8 cellular contexts compared by ENCODE assay signal in the genomic region with DNA sequence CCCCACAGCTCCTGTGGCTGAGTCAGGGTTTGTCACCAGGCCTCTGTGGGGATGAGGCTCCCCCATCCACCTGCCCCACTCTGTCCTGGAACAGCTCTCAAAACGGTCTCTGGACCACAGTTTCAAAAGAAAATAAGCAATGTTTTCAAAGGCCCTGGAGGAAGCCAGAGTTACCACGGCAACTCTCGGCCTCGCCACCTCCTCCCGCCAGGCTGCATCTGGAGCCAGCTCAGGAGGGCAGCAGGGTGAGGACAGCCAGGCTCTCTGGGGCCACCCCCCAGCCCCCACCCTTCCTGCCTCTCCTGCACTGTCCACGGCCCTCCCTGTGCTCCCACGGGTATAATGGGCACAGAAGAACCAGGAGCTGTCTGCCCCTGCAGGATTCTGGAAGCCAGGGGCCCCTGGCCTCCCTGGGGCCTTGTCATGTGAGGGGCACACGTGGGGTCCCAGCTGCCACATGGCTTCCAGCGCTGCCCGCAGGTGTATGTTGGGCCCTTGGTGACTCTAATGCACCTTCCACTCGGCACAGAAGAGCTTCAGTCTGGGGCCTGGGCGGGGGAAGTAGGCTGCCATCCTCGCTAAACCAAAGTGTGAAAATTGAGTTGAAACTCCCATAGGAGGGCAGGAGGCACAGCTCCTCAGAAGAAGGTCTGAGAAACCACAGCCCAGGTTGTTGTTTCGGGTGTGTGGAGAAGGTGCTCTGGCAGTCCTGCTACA. TPM values are rescaled to one million over a fixed set of nuclear protein-coding genes. Genes with fewer than 3 reads are reported as not detected.
A peak's percentile ranks its signal among the peaks of the same experiment; 100 is the strongest.
DNase-seq lines count a peak whose midpoint lies in the region; ATAC-seq and TF ChIP-seq lines count a peak whose summit lies in the region.
"Had no signal": no experiment of that assay in that cellular context is flagged by ENCODE, and none has a peak within 500 bp of the region (broad histone marks: within the 10 kb centered on the region; RNA-seq: fewer than 3 reads in every experiment).

No MANE protein-coding gene starts in this region.

- whole genome bisulfite sequencing in heart right ventricle, 2 donors, result 30 to 38% methylated on average over 14 of the region's 14 CpGs

- no peak overlapping the region for H3K4me3 ChIP-seq in heart right ventricle

- H3K27ac Mint-ChIP-seq in T-cell, result peak overlapping the region; percentile 61 to 65
- H3K27ac Mint-ChIP-seq in stimulated activated naive B cell treated with anti-CD40 and anti-IgM and Interleukin-4, amounts not matched to agents 10 μg/mL and 1 μg/mL and 100 μg/mL, for 72 hours, result peak overlapping the region; percentile 67

- peaks cover 53 to 69% (median 54%) of the 10 kb centered on the region in 3 donors for H3K4me1 Mint-ChIP-seq in T-cell
- H3K4me1 Mint-ChIP-seq in stimulated activated naive B cell treated with anti-CD40 and anti-IgM and Interleukin-4, amounts not matched to agents 10 μg/mL and 1 μg/mL and 100 μg/mL, for 72 hours, result peaks cover 81 to 97% of the 10 kb centered on the region in 2 donors

- DNase-seq in T-cell (peak in 12 of 34 experiments; percentile 24 to 51 (median 36)), heart right ventricle (no peak), NCI-H187 treated with DMSO at 0.1 percent for 48 hours (lab: John Stamatoyannopoulos, UW) (no peak)
- DNase-seq in stimulated activated naive B cell treated with anti-CD40 and anti-IgM and Interleukin-4, amounts not matched to agents 10 μg/mL and 1 μg/mL and 100 μg/mL, for 72 hours, result no peak

- peaks cover 2% of the 10 kb centered on the region for H3K36me3 Mint-ChIP-seq in T-cell
- H3K36me3 Mint-ChIP-seq in stimulated activated naive B cell treated with anti-CD40 and anti-IgM and Interleukin-4, amounts not matched to agents 10 μg/mL and 1 μg/mL and 100 μg/mL, for 72 hours, result peaks cover 7 to 18% of the 10 kb centered on the region in 2 donors

- H3K9me3 Mint-ChIP-seq in T-cell, result no peaks in the 10 kb centered on the region
- no peaks in the 10 kb centered on the region for H3K9me3 Mint-ChIP-seq in stimulated activated naive B cell treated with anti-CD40 and anti-IgM and Interleukin-4, amounts not matched to agents 10 μg/mL and 1 μg/mL and 100 μg/mL, for 72 hours

- CTCF ChIA-PET in T-cell (lab: Charles Lee), result interaction anchor here (0.6 to 2.2 kb wide), 3 partner anchors 10 to 555 kb away, joined by 6 to 8 read pairs (median 6); a partner anchor contains a TSS

- POLR2A ChIA-PET in T-cell (lab: Charles Lee), result interaction anchor here in 1 of 2 donors (0.6 to 1.4 kb wide), 2 partner anchors 10 to 28 kb away, joined by 3 to 5 read pairs; no protein-coding TSS in a partner anchor

- peak; percentile 4 for TF ChIP-seq POLR2A in GM18951 (IDR thresholded peaks at IDR 0.05; ENCODE audit: extremely low read depth, insufficient read depth, insufficient read length)

- peaks cover 0 to 65% (median 7%) of the 10 kb centered on the region in 9 donors for H3K36me3 ChIP-seq in heart right ventricle

- intact Hi-C loops in heart right ventricle (cut with DNase I), result no loop called here

- in situ Hi-C loops in GM18951 (cut with MboI; ENCODE audit: low sequenced_read_pairs, unreplicated experiment), result no loop called here

- peaks cover 67 to 98% (median 88%) of the 10 kb centered on the region in 9 donors for H3K4me1 ChIP-seq in heart right ventricle

- H3K4me3 Mint-ChIP-seq in T-cell, result peak overlapping the region in 1 of 3 donors; percentile 12
- H3K4me3 Mint-ChIP-seq in stimulated activated naive B cell treated with anti-CD40 and anti-IgM and Interleukin-4, amounts not matched to agents 10 μg/mL and 1 μg/mL and 100 μg/mL, for 72 hours, result peak overlapping the region; percentile 19 to 21

- H3K27me3 Mint-ChIP-seq in T-cell, result no peaks in the 10 kb centered on the region
- no peaks in the 10 kb centered on the region for H3K27me3 Mint-ChIP-seq in stimulated activated naive B cell treated with anti-CD40 and anti-IgM and Interleukin-4, amounts not matched to agents 10 μg/mL and 1 μg/mL and 100 μg/mL, for 72 hours

- peak in 2 of 4 experiments; percentile 18 to 54 for ATAC-seq in T-cell (replicated peaks in 1 of 4)
- no peak for ATAC-seq in heart right ventricle
- peak in 1 of 2 donors; percentile 5 for ATAC-seq in stimulated activated naive B cell treated with anti-CD40 and anti-IgM and Interleukin-4, amounts not matched to agents 10 μg/mL and 1 μg/mL and 100 μg/mL, for 72 hours (replicated peaks)
- no peak for ATAC-seq in HG03139 (IDR thresholded peaks at IDR 0.05; ENCODE audit: unreplicated experiment)
- ATAC-seq in GM18519 (IDR thresholded peaks at IDR 0.05; ENCODE audit: low FRiP score, unreplicated experiment), result no peak

- H3K9me3 ChIP-seq in heart right ventricle, result no peaks in the 10 kb centered on the region

- no peaks in the 10 kb centered on the region for H3K27me3 ChIP-seq in heart right ventricle

- peak overlapping the region in 9 of 10 donors; percentile 59 to 79 (median 67) for H3K27ac ChIP-seq in heart right ventricle

- TF ChIP-seq CTCF in heart right ventricle (IDR thresholded peaks at IDR 0.05), result no peak

RNA-seq across cellular contexts. Expression of a gene that starts 10.3 kb away (rescaled TPM):
- total RNA-seq in T-cell, result 100 to 1,000 TPM; 124 to 213 (median 146) TPM
- 100 to 1,000 TPM; 461 to 959 (median 513) TPM for total RNA-seq in heart right ventricle
- polyA plus RNA-seq in heart right ventricle, result 100 to 1,000 TPM; 346 to 588 TPM

RNA-seq across cellular contexts. Expression of a gene that starts 13.1 kb away (rescaled TPM):
- total RNA-seq in T-cell, result 10 to 100 TPM; 46.2 to 73.7 (median 64.8) TPM
- total RNA-seq in heart right ventricle, result 10 to 100 TPM; 22.0 to 46.4 (median 29.2) TPM
- 10 to 100 TPM; 56.0 to 72.3 TPM for polyA plus RNA-seq in heart right ventricle

RNA-seq across cellular contexts. Expression of a gene that starts 56.9 kb away (rescaled TPM):
- total RNA-seq in T-cell, result under 1 TPM; 0.07 to 0.73 (median 0.22) TPM
- total RNA-seq in heart right ventricle, result not detected
- not detected for polyA plus RNA-seq in heart right ventricle
- total RNA-seq: lower leg skin had no signal

RNA-seq across cellular contexts. Expression of a gene that starts 57.4 kb away (rescaled TPM):
- total RNA-seq in T-cell, result 10 to 100 TPM; 20.9 to 32.9 (median 24.0) TPM
- total RNA-seq in heart right ventricle, result 10 to 100 TPM; 28.9 to 48.2 (median 36.4) TPM
- 10 to 100 TPM; 19.9 to 27.6 TPM for polyA plus RNA-seq in heart right ventricle
